In genomic region chr3:78832785-78833204, GRCh38 we compare ENCODE assay signal across 16 cellular contexts.
"Had no signal": no experiment of that assay in that cellular context is flagged by ENCODE, and none has a peak within 500 bp of the region (broad histone marks: within the 10 kb centered on the region; RNA-seq: fewer than 3 reads in every experiment).

No MANE protein-coding gene starts in this region.

- H3K4me3 ChIP-seq: esophagus squamous epithelium, sigmoid colon, skin epidermis, stomach, thoracic aorta, transverse colon had no signal

- H3K36me3 ChIP-seq: esophagus squamous epithelium, neutrophil, sigmoid colon, stomach, thoracic aorta, transverse colon had no signal

- H3K36me3 Mint-ChIP-seq: naive thymus-derived CD8-positive, alpha-beta T cell had no signal

- H3K27ac Mint-ChIP-seq: effector memory CD8-positive, alpha-beta T cell; naive thymus-derived CD8-positive, alpha-beta T cell had no signal

- ATAC-seq: effector memory CD8-positive, alpha-beta T cell; foreskin keratinocyte; left colon; naive thymus-derived CD8-positive, alpha-beta T cell had no signal

- H3K4me3 Mint-ChIP-seq: effector memory CD8-positive, alpha-beta T cell; naive thymus-derived CD8-positive, alpha-beta T cell had no signal

- H3K9me3 ChIP-seq: esophagus squamous epithelium, neutrophil, sigmoid colon, stomach, thoracic aorta, transverse colon had no signal

- H3K27ac ChIP-seq: esophagus squamous epithelium, foreskin keratinocyte, neutrophil, sigmoid colon, skin epidermis, stomach, thoracic aorta, transverse colon had no signal

- H3K27me3 Mint-ChIP-seq: effector memory CD8-positive, alpha-beta T cell; naive thymus-derived CD8-positive, alpha-beta T cell had no signal

- H3K27me3 ChIP-seq: esophagus squamous epithelium, foreskin keratinocyte, neutrophil, sigmoid colon, stomach, transverse colon had no signal

- H3K4me1 Mint-ChIP-seq: naive thymus-derived CD8-positive, alpha-beta T cell had no signal

- H3K4me1 ChIP-seq: foreskin keratinocyte, stomach, transverse colon had no signal

- DNase-seq: effector memory CD8-positive, alpha-beta T cell; esophagus squamous epithelium; foreskin keratinocyte; left colon; mammary epithelial cell; naive thymus-derived CD8-positive, alpha-beta T cell; posterior cingulate gyrus; sigmoid colon; stimulated activated CD4-positive, alpha-beta T cell treated with anti-CD3 and anti-CD28 coated beads, Interleukin-12 subunit alpha, Interleukin-12 subunit beta, amount 100 ng/mL, for 4 hours; stimulated activated naive CD4-positive, alpha-beta T cell; stomach; substantia nigra; transverse colon had no signal
